In genomic region chr20:58852559-58853271, GRCh38 we compare ENCODE assay signal across 8 cellular contexts. TPM values are rescaled to one million over a fixed set of nuclear protein-coding genes. Genes with fewer than 3 reads are reported as not detected.
DNase-seq lines count a peak whose midpoint lies in the region; ATAC-seq and TF ChIP-seq lines count a peak whose summit lies in the region.

Gene GNAS, plus strand, starts transcription at chr20:58852716.

- H3K4me3 ChIP-seq in OCI-LY1 (ENCODE audit: low read depth, low read length, poor library complexity, severe bottlenecking) (peak within 1 kb of the TSS; percentile 76), neuronal stem cell (ENCODE audit: low read length in 2 of 2) (peak within 1 kb of the TSS; percentile 20 to 77), upper lobe of left lung (peak within 1 kb of the TSS in 3 of 4 donors; percentile 43 to 51 (median 50))

- H3K27me3 Mint-ChIP-seq in activated naive CD4-positive, alpha-beta T cell treated with anti-CD3 and anti-CD28 coated beads, Interleukin-2, amount 10 ng/mL, durations not matched to agents 7 days and 5 days = peaks cover 93% of the 10 kb centered on the region

- WGBS in neuronal stem cell (ENCODE audit: extremely low coverage in 2 of 2, insufficient read length in 2 of 2, insufficient replicate concordance in 1 of 2), 2 donors = no CpG with 5 or more reads among the region's 35 CpGs
- WGBS in upper lobe of left lung, 2 donors = 31 to 50% methylated on average over 23 to 28 of the region's 35 CpGs

- peaks cover 55% of the 10 kb centered on the region for H3K4me1 Mint-ChIP-seq in activated naive CD4-positive, alpha-beta T cell treated with anti-CD3 and anti-CD28 coated beads, Interleukin-2, amount 10 ng/mL, durations not matched to agents 7 days and 5 days

- peak within 1 kb of the TSS; percentile 67 for H3K4me2 ChIP-seq in OCI-LY1 (ENCODE audit: low read length)
- peak within 1 kb of the TSS; percentile 66 for H3K4me2 ChIP-seq in neuronal stem cell (ENCODE audit: insufficient read depth, low read length, poor library complexity, severe bottlenecking)

- DNase-seq in G401 (ENCODE audit: low spot score) = peak; percentile 18
- peak; percentile 71 for DNase-seq in activated naive CD4-positive, alpha-beta T cell treated with anti-CD3 and anti-CD28 coated beads, Interleukin-2, amount 10 ng/mL, durations not matched to agents 7 days and 5 days
- no peak for DNase-seq in glomerular endothelial cell (ENCODE audit: extremely low read depth, low read depth, low spot score)
- peak; percentile 72 for DNase-seq in neuronal stem cell (ENCODE audit: low spot score)
- DNase-seq in upper lobe of left lung = peak; percentile 45 to 78
- no peak for DNase-seq in SIG-M5 treated with dmso at 0.1 percent for 504 hours (lab: John Stamatoyannopoulos, UW; ENCODE audit: unreplicated experiment)

- no peak for TF ChIP-seq EP300 in upper lobe of left lung (IDR thresholded peaks at IDR 0.05)

- no peak for TF ChIP-seq POLR2A in upper lobe of left lung (IDR thresholded peaks at IDR 0.05)

- peak within 1 kb of the TSS; percentile 77 for H3K23ac ChIP-seq in neuronal stem cell (ENCODE audit: low read depth, low read length, poor library complexity)

- H2AFZ ChIP-seq in OCI-LY1 (ENCODE audit: low read length) (no peak within 1 kb of the TSS), neuronal stem cell (ENCODE audit: low read length) (peak within 1 kb of the TSS; percentile 93)

- H3K18ac ChIP-seq in neuronal stem cell (ENCODE audit: low read length) = peak within 1 kb of the TSS; percentile 79

- no peaks in the 10 kb centered on the region for H3K9me3 Mint-ChIP-seq in activated naive CD4-positive, alpha-beta T cell treated with anti-CD3 and anti-CD28 coated beads, Interleukin-2, amount 10 ng/mL, durations not matched to agents 7 days and 5 days

- no peak within 1 kb of the TSS for H4K8ac ChIP-seq in neuronal stem cell (ENCODE audit: low read depth, low read length)

- no peaks in the 10 kb centered on the region for H3F3A ChIP-seq in OCI-LY1 (ENCODE audit: insufficient read depth, low read length)

- in situ Hi-C loops in G401 (cut with HindIII; ENCODE audit: low sequenced_read_pairs) = loop anchor here (25.0 kb wide), 1 partner anchor 610 kb away; no protein-coding TSS in a partner anchor

- H3K14ac ChIP-seq in neuronal stem cell (ENCODE audit: low read length) = no peak within 1 kb of the TSS

- H3K4ac ChIP-seq in neuronal stem cell (ENCODE audit: low read length) = no peak within 1 kb of the TSS

- H3K27ac Mint-ChIP-seq in activated naive CD4-positive, alpha-beta T cell treated with anti-CD3 and anti-CD28 coated beads, Interleukin-2, amount 10 ng/mL, durations not matched to agents 7 days and 5 days = no peak within 1 kb of the TSS

- H3K4me1 ChIP-seq in OCI-LY1 (ENCODE audit: insufficient read depth, low read length, severe bottlenecking) (peaks cover 25% of the 10 kb centered on the region), neuronal stem cell (ENCODE audit: control insufficient read depth in 2 of 2, insufficient read depth in 1 of 2, low read depth in 1 of 2, low read length in 2 of 2) (peaks cover 0 to 4% of the 10 kb centered on the region in 2 donors), upper lobe of left lung (peaks cover 11 to 35% (median 20%) of the 10 kb centered on the region in 4 donors)

- H3K36me3 ChIP-seq in OCI-LY1 (ENCODE audit: insufficient read depth, low read length) = no peaks in the 10 kb centered on the region
- H3K36me3 ChIP-seq in neuronal stem cell (replicated peaks in 1 of 2; ENCODE audit: control insufficient read depth in 2 of 2, insufficient read depth in 2 of 2, low read length in 2 of 2) = no peaks in the 10 kb centered on the region
- H3K36me3 ChIP-seq in upper lobe of left lung = no peaks in the 10 kb centered on the region

- H3K9me3 ChIP-seq in OCI-LY1 (ENCODE audit: low read length) = no peaks in the 10 kb centered on the region
- peaks cover 3 to 11% of the 10 kb centered on the region in 2 donors for H3K9me3 ChIP-seq in neuronal stem cell (replicated peaks in 1 of 2; ENCODE audit: control insufficient read depth in 2 of 2, insufficient read depth in 1 of 2, low read depth in 1 of 2, low read length in 2 of 2)
- H3K9me3 ChIP-seq in upper lobe of left lung = no peaks in the 10 kb centered on the region

- H2BK5ac ChIP-seq in neuronal stem cell (ENCODE audit: low read length) = no peak within 1 kb of the TSS

- ATAC-seq in upper lobe of left lung (ENCODE audit: low FRiP score in 2 of 2) (peak in 1 of 2 donors; percentile 68), HG03097 (IDR thresholded peaks at IDR 0.05; ENCODE audit: low FRiP score, unreplicated experiment) (no peak)

- H2BK12ac ChIP-seq in neuronal stem cell (ENCODE audit: low read length) = no peak within 1 kb of the TSS

- no peaks in the 10 kb centered on the region for H3K79me2 ChIP-seq in OCI-LY1 (ENCODE audit: insufficient read depth, low read length)

- no peaks in the 10 kb centered on the region for H4K20me1 ChIP-seq in OCI-LY1 (ENCODE audit: insufficient read depth, low read length)

- TF ChIP-seq CTCF in OCI-LY1 (IDR thresholded peaks at IDR 0.05; ENCODE audit: low read length) (peak; percentile 68), upper lobe of left lung (IDR thresholded peaks at IDR 0.05) (peak; percentile 26 to 73 (median 52))

- H3K27me3 ChIP-seq in OCI-LY1 (ENCODE audit: insufficient read depth, low read length) (peaks cover 4% of the 10 kb centered on the region; the same call in 1 of the 2 replicates), neuronal stem cell (ENCODE audit: control insufficient read depth in 3 of 3, insufficient read depth in 3 of 3, low read depth in 1 of 3, low read length in 3 of 3) (peaks cover 17 to 94% (median 57%) of the 10 kb centered on the region in 3 experiments), upper lobe of left lung (peaks cover 0 to 44% (median 16%) of the 10 kb centered on the region in 4 donors)

- peak within 1 kb of the TSS; percentile 70 for H2BK15ac ChIP-seq in neuronal stem cell (ENCODE audit: low read length)

- H2AK5ac ChIP-seq in neuronal stem cell (ENCODE audit: low read depth, low read length) = peak within 1 kb of the TSS; percentile 81

- H3K36me3 Mint-ChIP-seq in activated naive CD4-positive, alpha-beta T cell treated with anti-CD3 and anti-CD28 coated beads, Interleukin-2, amount 10 ng/mL, durations not matched to agents 7 days and 5 days = no peaks in the 10 kb centered on the region

- H3K9me2 ChIP-seq in OCI-LY1 (ENCODE audit: low read depth, low read length) = no peaks in the 10 kb centered on the region

- H3K79me1 ChIP-seq in neuronal stem cell (ENCODE audit: low read depth, low read length) = peaks cover 3% of the 10 kb centered on the region

- H4K91ac ChIP-seq in neuronal stem cell (ENCODE audit: low read depth, low read length, poor library complexity) = no peak within 1 kb of the TSS

- peak within 1 kb of the TSS; percentile 39; the same call in 1 of the 2 replicates for H3K9ac ChIP-seq in OCI-LY1 (ENCODE audit: low read length)
- peak within 1 kb of the TSS; percentile 51 for H3K9ac ChIP-seq in neuronal stem cell (ENCODE audit: low read depth, low read length, poor library complexity)

- CTCF ChIA-PET in activated naive CD4-positive, alpha-beta T cell treated with anti-CD3 and anti-CD28 coated beads, Interleukin-2, amount 10 ng/mL, durations not matched to agents 7 days and 5 days (lab: Charles Lee) = interaction anchor here (0.6 to 3.8 kb wide), 8 partner anchors 11 to 371 kb away, joined by 3 to 21 read pairs (median 5); partner anchors contain the start of gene STX16

- no peak within 1 kb of the TSS for H2BK120ac ChIP-seq in neuronal stem cell (ENCODE audit: low read depth, low read length)

- peak within 1 kb of the TSS; percentile 78 for H3K4me3 Mint-ChIP-seq in activated naive CD4-positive, alpha-beta T cell treated with anti-CD3 and anti-CD28 coated beads, Interleukin-2, amount 10 ng/mL, durations not matched to agents 7 days and 5 days

- H3K27ac ChIP-seq in OCI-LY1 (ENCODE audit: low read depth, low read length, poor library complexity, severe bottlenecking) = no peak within 1 kb of the TSS
- H3K27ac ChIP-seq in neuronal stem cell (replicated peaks; ENCODE audit: low read length) = no peak within 1 kb of the TSS
- no peak within 1 kb of the TSS for H3K27ac ChIP-seq in upper lobe of left lung

RNA-seq across cellular contexts. Expression of gene GNAS, which starts in this region (rescaled TPM):
- total RNA-seq in G401 (2014; rRNA removed; shearing (Covaris generic)) = 580 and 603 TPM in 2 replicates
- total RNA-seq in glomerular endothelial cell = 827 and 1,103 TPM in 2 replicates
- 1,720 TPM for polyA plus RNA-seq in neuronal stem cell (2013, experiment 1 of 2)
- 1,692 TPM for polyA plus RNA-seq in neuronal stem cell (2013, experiment 2 of 2)
- 100 to 1,000 TPM; 520 to 910 (median 811) TPM for total RNA-seq in upper lobe of left lung

Comparison
In these comparisons a context has a peak if more than half of its experiments do, and no peak if none do; other contexts are left out.
1. DNase-seq: peak in G401 (single experiment), activated naive CD4-positive, alpha-beta T cell treated with anti-CD3 and anti-CD28 coated beads, Interleukin-2, amount 10 ng/mL, durations not matched to agents 7 days and 5 days (single experiment), neuronal stem cell (single experiment) and upper lobe of left lung (2 of 2); none in glomerular endothelial cell (single experiment) and SIG-M5 treated with dmso at 0.1 percent for 504 hours (single experiment).
2. Peak in every context shown above with its lines, with median percentiles within 50 percentile points of each other: H3K4me3 ChIP-seq.